ENCODE assay signal across 1 cellular context in the genomic region with DNA sequence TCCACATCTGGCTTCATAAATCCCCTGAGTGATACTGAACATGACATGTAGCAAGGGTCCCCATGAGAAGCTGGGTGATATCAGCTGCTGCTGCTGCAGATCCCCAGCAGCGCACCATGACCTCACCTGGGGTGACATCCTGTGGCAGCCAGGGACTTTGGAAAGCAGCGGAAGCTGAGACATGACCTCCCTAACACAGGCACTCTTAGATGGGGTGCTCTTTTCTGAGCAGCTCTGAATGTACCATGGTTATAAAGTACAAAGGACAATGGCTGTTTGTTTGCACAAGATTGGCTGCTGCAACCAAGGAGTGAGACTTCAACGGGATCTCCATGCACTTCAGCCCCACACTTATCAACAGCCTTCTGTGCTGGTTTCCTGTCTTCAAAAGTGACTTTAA.
A peak's percentile ranks its signal among the peaks of the same experiment; 100 is the strongest.
TF ChIP-seq lines count a peak whose summit lies in the region.

No MANE protein-coding gene starts in this region.

TF ChIP-seq in HepG2, 621 proteins besides CTCF, POLR2A, EP300 and RAD21 (continued from another document and continues in another):
- peak; percentile 88 for TF ChIP-seq AHDC1 (CRISPR knock-in tag; IDR thresholded peaks at IDR 0.05; ENCODE audit: borderline replicate concordance)
- no peak for TF ChIP-seq SOX6 (IDR thresholded peaks at IDR 0.05)
- TF ChIP-seq SOX6 (CRISPR knock-in tag; IDR thresholded peaks at IDR 0.05): peak; percentile 96
- TF ChIP-seq NCOR1 (IDR thresholded peaks at IDR 0.05; ENCODE audit: borderline replicate concordance, low read length): peak; percentile 78; the same call in 1 of the 2 replicates
- no peak for TF ChIP-seq CEBPB (IDR thresholded peaks at IDR 0.05; ENCODE audit: borderline replicate concordance, low read depth, low read length)
- no peak for TF ChIP-seq JARID2 (CRISPR knock-in tag; IDR thresholded peaks at IDR 0.05; ENCODE audit: insufficient replicate concordance)
- TF ChIP-seq XRCC5 (optimal IDR thresholded peaks at IDR 0.05; ENCODE audit: low read length): peak; percentile 63
- no peak for TF ChIP-seq ZNF235 (CRISPR knock-in tag; IDR thresholded peaks at IDR 0.05; ENCODE audit: borderline replicate concordance)
- TF ChIP-seq, protein P1, sequence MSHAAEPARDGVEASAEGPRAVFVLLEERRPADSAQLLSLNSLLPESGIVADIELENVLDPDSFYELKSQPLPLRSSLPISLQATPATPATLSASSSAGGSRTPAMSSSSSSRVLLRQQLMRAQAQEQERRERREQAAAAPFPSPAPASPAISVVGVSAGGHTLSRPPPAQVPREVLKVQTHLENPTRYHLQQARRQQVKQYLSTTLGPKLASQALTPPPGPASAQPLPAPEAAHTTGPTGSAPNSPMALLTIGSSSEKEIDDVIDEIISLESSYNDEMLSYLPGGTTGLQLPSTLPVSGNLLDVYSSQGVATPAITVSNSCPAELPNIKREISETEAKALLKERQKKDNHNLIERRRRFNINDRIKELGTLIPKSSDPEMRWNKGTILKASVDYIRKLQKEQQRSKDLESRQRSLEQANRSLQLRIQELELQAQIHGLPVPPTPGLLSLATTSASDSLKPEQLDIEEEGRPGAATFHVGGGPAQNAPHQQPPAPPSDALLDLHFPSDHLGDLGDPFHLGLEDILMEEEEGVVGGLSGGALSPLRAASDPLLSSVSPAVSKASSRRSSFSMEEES (CRISPR knock-in tag; IDR thresholded peaks at IDR 0.05): 0 out of 2 replicates have a peak, but pooled peaks have one; percentile 35
- TF ChIP-seq HDAC6 (IDR thresholded peaks at IDR 0.05; ENCODE audit: low read depth, low read length): no peak
- peak; percentile 65; the same call in 1 of the 2 replicates for TF ChIP-seq NR2F2 (IDR thresholded peaks at IDR 0.05; ENCODE audit: borderline replicate concordance, low read depth)
- no peak for TF ChIP-seq NONO (IDR thresholded peaks at IDR 0.05)
- TF ChIP-seq NONO (CRISPR knock-in tag; conservative IDR thresholded peaks at IDR 0.05): peak; percentile 68
- TF ChIP-seq SKI (IDR thresholded peaks at IDR 0.05; ENCODE audit: partially characterized antibody): peak; percentile 17
- TF ChIP-seq MED13 (CRISPR knock-in tag; IDR thresholded peaks at IDR 0.05): no peak
- peak; percentile 49; the same call in 1 of the 2 replicates for TF ChIP-seq ATF1 (CRISPR knock-in tag; IDR thresholded peaks at IDR 0.05)
- TF ChIP-seq, protein P2, sequence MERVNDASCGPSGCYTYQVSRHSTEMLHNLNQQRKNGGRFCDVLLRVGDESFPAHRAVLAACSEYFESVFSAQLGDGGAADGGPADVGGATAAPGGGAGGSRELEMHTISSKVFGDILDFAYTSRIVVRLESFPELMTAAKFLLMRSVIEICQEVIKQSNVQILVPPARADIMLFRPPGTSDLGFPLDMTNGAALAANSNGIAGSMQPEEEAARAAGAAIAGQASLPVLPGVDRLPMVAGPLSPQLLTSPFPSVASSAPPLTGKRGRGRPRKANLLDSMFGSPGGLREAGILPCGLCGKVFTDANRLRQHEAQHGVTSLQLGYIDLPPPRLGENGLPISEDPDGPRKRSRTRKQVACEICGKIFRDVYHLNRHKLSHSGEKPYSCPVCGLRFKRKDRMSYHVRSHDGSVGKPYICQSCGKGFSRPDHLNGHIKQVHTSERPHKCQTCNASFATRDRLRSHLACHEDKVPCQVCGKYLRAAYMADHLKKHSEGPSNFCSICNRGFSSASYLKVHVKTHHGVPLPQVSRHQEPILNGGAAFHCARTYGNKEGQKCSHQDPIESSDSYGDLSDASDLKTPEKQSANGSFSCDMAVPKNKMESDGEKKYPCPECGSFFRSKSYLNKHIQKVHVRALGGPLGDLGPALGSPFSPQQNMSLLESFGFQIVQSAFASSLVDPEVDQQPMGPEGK (CRISPR knock-in tag; IDR thresholded peaks at IDR 0.05): peak; percentile 65
- TF ChIP-seq U2AF1 (optimal IDR thresholded peaks at IDR 0.05; ENCODE audit: low read depth, low read length): no peak
- TF ChIP-seq SMAD3 (CRISPR knock-in tag; IDR thresholded peaks at IDR 0.05): no peak
- TF ChIP-seq ZNF446 (CRISPR knock-in tag; IDR thresholded peaks at IDR 0.05): no peak
- peak; percentile 55 for TF ChIP-seq GABPB1 (CRISPR knock-in tag; IDR thresholded peaks at IDR 0.05)
- TF ChIP-seq, protein P3, sequence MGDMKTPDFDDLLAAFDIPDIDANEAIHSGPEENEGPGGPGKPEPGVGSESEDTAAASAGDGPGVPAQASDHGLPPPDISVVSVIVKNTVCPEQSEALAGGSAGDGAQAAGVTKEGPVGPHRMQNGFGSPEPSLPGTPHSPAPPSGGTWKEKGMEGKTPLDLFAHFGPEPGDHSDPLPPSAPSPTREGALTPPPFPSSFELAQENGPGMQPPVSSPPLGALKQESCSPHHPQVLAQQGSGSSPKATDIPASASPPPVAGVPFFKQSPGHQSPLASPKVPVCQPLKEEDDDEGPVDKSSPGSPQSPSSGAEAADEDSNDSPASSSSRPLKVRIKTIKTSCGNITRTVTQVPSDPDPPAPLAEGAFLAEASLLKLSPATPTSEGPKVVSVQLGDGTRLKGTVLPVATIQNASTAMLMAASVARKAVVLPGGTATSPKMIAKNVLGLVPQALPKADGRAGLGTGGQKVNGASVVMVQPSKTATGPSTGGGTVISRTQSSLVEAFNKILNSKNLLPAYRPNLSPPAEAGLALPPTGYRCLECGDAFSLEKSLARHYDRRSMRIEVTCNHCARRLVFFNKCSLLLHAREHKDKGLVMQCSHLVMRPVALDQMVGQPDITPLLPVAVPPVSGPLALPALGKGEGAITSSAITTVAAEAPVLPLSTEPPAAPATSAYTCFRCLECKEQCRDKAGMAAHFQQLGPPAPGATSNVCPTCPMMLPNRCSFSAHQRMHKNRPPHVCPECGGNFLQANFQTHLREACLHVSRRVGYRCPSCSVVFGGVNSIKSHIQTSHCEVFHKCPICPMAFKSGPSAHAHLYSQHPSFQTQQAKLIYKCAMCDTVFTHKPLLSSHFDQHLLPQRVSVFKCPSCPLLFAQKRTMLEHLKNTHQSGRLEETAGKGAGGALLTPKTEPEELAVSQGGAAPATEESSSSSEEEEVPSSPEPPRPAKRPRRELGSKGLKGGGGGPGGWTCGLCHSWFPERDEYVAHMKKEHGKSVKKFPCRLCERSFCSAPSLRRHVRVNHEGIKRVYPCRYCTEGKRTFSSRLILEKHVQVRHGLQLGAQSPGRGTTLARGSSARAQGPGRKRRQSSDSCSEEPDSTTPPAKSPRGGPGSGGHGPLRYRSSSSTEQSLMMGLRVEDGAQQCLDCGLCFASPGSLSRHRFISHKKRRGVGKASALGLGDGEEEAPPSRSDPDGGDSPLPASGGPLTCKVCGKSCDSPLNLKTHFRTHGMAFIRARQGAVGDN (CRISPR knock-in tag; IDR thresholded peaks at IDR 0.05): peak; percentile 71
- TF ChIP-seq, protein P4, sequence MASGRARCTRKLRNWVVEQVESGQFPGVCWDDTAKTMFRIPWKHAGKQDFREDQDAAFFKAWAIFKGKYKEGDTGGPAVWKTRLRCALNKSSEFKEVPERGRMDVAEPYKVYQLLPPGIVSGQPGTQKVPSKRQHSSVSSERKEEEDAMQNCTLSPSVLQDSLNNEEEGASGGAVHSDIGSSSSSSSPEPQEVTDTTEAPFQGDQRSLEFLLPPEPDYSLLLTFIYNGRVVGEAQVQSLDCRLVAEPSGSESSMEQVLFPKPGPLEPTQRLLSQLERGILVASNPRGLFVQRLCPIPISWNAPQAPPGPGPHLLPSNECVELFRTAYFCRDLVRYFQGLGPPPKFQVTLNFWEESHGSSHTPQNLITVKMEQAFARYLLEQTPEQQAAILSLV (CRISPR knock-in tag; IDR thresholded peaks at IDR 0.05; ENCODE audit: borderline replicate concordance): peak; percentile 60; the same call in 1 of the 2 replicates
- TF ChIP-seq ZNF770 (CRISPR knock-in tag; IDR thresholded peaks at IDR 0.05): no peak
- peak; percentile 85; the same call in 1 of the 2 replicates for TF ChIP-seq ZBTB10 (CRISPR knock-in tag; IDR thresholded peaks at IDR 0.05; ENCODE audit: borderline replicate concordance)
- no peak for TF ChIP-seq ZNF253 (CRISPR knock-in tag; IDR thresholded peaks at IDR 0.05; ENCODE audit: borderline replicate concordance)
- peak; percentile 83; the same call in 1 of the 2 replicates for TF ChIP-seq FOXJ3 (CRISPR knock-in tag; IDR thresholded peaks at IDR 0.05; ENCODE audit: borderline replicate concordance)
- TF ChIP-seq NR2F1 (CRISPR knock-in tag; IDR thresholded peaks at IDR 0.05): peak in 1 of 2 experiments; percentile 58; a peak in 2 of 4 replicates
- TF ChIP-seq TCF12 (IDR thresholded peaks at IDR 0.05): no peak
- peak; percentile 81; the same call in 1 of the 2 replicates for TF ChIP-seq TCF12 (CRISPR knock-in tag; IDR thresholded peaks at IDR 0.05)
- no peak for TF ChIP-seq ATM (IDR thresholded peaks at IDR 0.05; ENCODE audit: borderline replicate concordance)
- no peak for TF ChIP-seq ZZZ3 (CRISPR knock-in tag; IDR thresholded peaks at IDR 0.05; ENCODE audit: borderline replicate concordance)
- peak; percentile 62; the same call in 1 of the 2 replicates for TF ChIP-seq YEATS4 (CRISPR knock-in tag; IDR thresholded peaks at IDR 0.05; ENCODE audit: borderline replicate concordance)
- no peak for TF ChIP-seq ZNF383 (CRISPR knock-in tag; IDR thresholded peaks at IDR 0.05; ENCODE audit: borderline replicate concordance)
- TF ChIP-seq MYPOP (CRISPR knock-in tag; IDR thresholded peaks at IDR 0.05): 0 out of 2 replicates have a peak, but pooled peaks have one; percentile 44
